9 cellular contexts compared by ENCODE assay signal in genomic region chr6:131949615-131949908, GRCh38. TPM values are rescaled to one million over a fixed set of nuclear protein-coding genes. Genes with fewer than 3 reads are reported as not detected.
DNase-seq lines count a peak whose midpoint lies in the region; FAIRE-seq and TF ChIP-seq lines count a peak whose summit lies in the region.
"Had no signal": no experiment of that assay in that cellular context is flagged by ENCODE, and none has a peak within 500 bp of the region (broad histone marks: within the 10 kb centered on the region; RNA-seq: fewer than 3 reads in every experiment).

No MANE protein-coding gene starts in this region.

- H3K4me1 ChIP-seq in SJCRH30 (peaks cover 16% of the 10 kb centered on the region), mesendoderm (ENCODE audit: control insufficient read depth, low read depth, low read length) (peaks cover 9% of the 10 kb centered on the region)

- DNase-seq in SJCRH30 (no peak), epithelial cell of esophagus (ENCODE audit: low read depth) (no peak), mucosa of gallbladder (ENCODE audit: low spot score) (peak; percentile 27), type B pancreatic cell (ENCODE audit: extremely low spot score, unreplicated experiment) (no peak), D721Med (ENCODE audit: insufficient read length, low spot score) (no peak), mesendoderm (no peak), anterior cingulate cortex (lab: John Stamatoyannopoulos, UW) (no peak)

- peak overlapping the region; percentile 65 for H3K4me3 ChIP-seq in SJCRH30
- peak overlapping the region; percentile 41 for H3K4me3 ChIP-seq in epithelial cell of esophagus (ENCODE audit: low read length)
- H3K4me3 ChIP-seq in mesendoderm (ENCODE audit: low read length) = no peak overlapping the region

- peaks cover 6% of the 10 kb centered on the region for H3K27me3 Mint-ChIP-seq in type B pancreatic cell

- H3K36me3 Mint-ChIP-seq in type B pancreatic cell = peaks cover 8% of the 10 kb centered on the region

- TF ChIP-seq CTCF in epithelial cell of esophagus (IDR thresholded peaks at IDR 0.05; ENCODE audit: insufficient read depth, low read depth, low read length, missing control alignments) (no peak), type B pancreatic cell (conservative IDR thresholded peaks at IDR 0.05) (no peak), D721Med (IDR thresholded peaks at IDR 0.05; ENCODE audit: insufficient read depth, missing control alignments) (no peak)

- H3K27me3 ChIP-seq in SJCRH30 = no peaks in the 10 kb centered on the region
- no peaks in the 10 kb centered on the region for H3K27me3 ChIP-seq in mesendoderm (ENCODE audit: insufficient read depth, low read length, poor library complexity)

- H3K56ac ChIP-seq in mesendoderm (ENCODE audit: low read length) = no peak overlapping the region

- no peak overlapping the region for H3K4ac ChIP-seq in mesendoderm (ENCODE audit: low read depth, low read length)

- WGBS in mesendoderm (ENCODE audit: extremely low coverage, insufficient coverage, low lambda C conversion rate) = no CpG with 5 or more reads among the region's 3 CpGs

- H4K8ac ChIP-seq in mesendoderm (ENCODE audit: low read depth, low read length) = no peak overlapping the region

- H3K36me3 ChIP-seq in SJCRH30 (peaks cover 2% of the 10 kb centered on the region; the same call in 1 of the 2 replicates), mesendoderm (ENCODE audit: control insufficient read depth, insufficient read depth, low read length) (peaks cover 3% of the 10 kb centered on the region)

- H3K4me2 ChIP-seq in mesendoderm (ENCODE audit: low read length) = no peak overlapping the region

- peaks cover 4% of the 10 kb centered on the region for H3K79me1 ChIP-seq in mesendoderm (ENCODE audit: low read length)

- H3K9me3 Mint-ChIP-seq in type B pancreatic cell = no peaks in the 10 kb centered on the region
- H3K9me3 Mint-ChIP-seq: T-helper 1 cell treated with Interleukin-12 subunit alpha and Interleukin-12 subunit beta and Interleukin-4 antibody, amounts not matched to agents 30 μg/mL and 1 μg/mL, for 36 hours had no signal

- H3K27ac Mint-ChIP-seq in type B pancreatic cell = peak overlapping the region; percentile 80
- H3K27ac Mint-ChIP-seq: T-helper 1 cell treated with Interleukin-12 subunit alpha and Interleukin-12 subunit beta and Interleukin-4 antibody, amounts not matched to agents 30 μg/mL and 1 μg/mL, for 36 hours had no signal

- H3K9me3 ChIP-seq in SJCRH30 (replicated peaks) = no peaks in the 10 kb centered on the region

- H3K18ac ChIP-seq in mesendoderm (ENCODE audit: low read length) = no peak overlapping the region

- H2BK5ac ChIP-seq in mesendoderm (ENCODE audit: low read length) = no peak overlapping the region

- H2BK15ac ChIP-seq in mesendoderm (replicated peaks; ENCODE audit: low read depth) = no peak overlapping the region

- peaks cover 36% of the 10 kb centered on the region for H3K4me1 Mint-ChIP-seq in type B pancreatic cell (ENCODE audit: unreplicated experiment)

- H3K4me3 Mint-ChIP-seq in type B pancreatic cell = peak overlapping the region; percentile 90

- peak overlapping the region; percentile 52 for H3K27ac ChIP-seq in SJCRH30
- no peak overlapping the region for H3K27ac ChIP-seq in mesendoderm (ENCODE audit: low read depth, low read length)
- H3K27ac ChIP-seq: epithelial cell of prostate had no signal

- no peak overlapping the region for H2AK5ac ChIP-seq in mesendoderm (ENCODE audit: low read length)

- FAIRE-seq in D721Med (lab: Jason Lieb, UNC) = no peak

- H4K5ac ChIP-seq in mesendoderm (ENCODE audit: low read length) = no peak overlapping the region

- H3K23ac ChIP-seq in mesendoderm (ENCODE audit: low read length) = no peak overlapping the region

- peaks cover 16% of the 10 kb centered on the region for H3K79me2 ChIP-seq in mesendoderm (ENCODE audit: control insufficient read depth, insufficient read depth, low read length)

- H2BK120ac ChIP-seq in mesendoderm (ENCODE audit: low read depth, low read length) = no peak overlapping the region

- no peak overlapping the region for H3K9ac ChIP-seq in mesendoderm (ENCODE audit: low read length)

RNA-seq across cellular contexts. Expression of gene CCN2, which starts 1.6 kb away (rescaled TPM):
- total RNA-seq in SJCRH30 (2014; rRNA removed; shearing (Covaris generic)) = 2.3 TPM in 2 replicates
- total RNA-seq in mucosa of gallbladder (315 TPM), type B pancreatic cell (ENCODE audit: low replicate concordance) (33.8 and 75.5 TPM in 2 replicates)
- 267 TPM for polyA plus RNA-seq in mesendoderm (2013, experiment 1 of 2)
- polyA plus RNA-seq in mesendoderm (2013, experiment 2 of 2) = 258 TPM

Comparison
In these comparisons a context has a peak if more than half of its experiments do, and no peak if none do; other contexts are left out.
1. RNA of gene CCN2, which starts 1.6 kb away (total RNA-seq): 315 TPM in mucosa of gallbladder (single experiment) and 33.8 to 75.5 TPM in type B pancreatic cell; 2.3 TPM in SJCRH30; every median in the first group is over 10 times any median in the second.